ENCODE assay signal across 11 cellular contexts in genomic region chr3:143529018-143529478, GRCh38.
DNase-seq lines count a peak whose midpoint lies in the region; ATAC-seq, FAIRE-seq and TF ChIP-seq lines count a peak whose summit lies in the region.
"Had no signal": no experiment of that assay in that cellular context is flagged by ENCODE, and none has a peak within 500 bp of the region (broad histone marks: within the 10 kb centered on the region; RNA-seq: fewer than 3 reads in every experiment).

No MANE protein-coding gene starts in this region.

- H3F3A ChIP-seq in SU-DHL-6 (ENCODE audit: insufficient read depth), result no peaks in the 10 kb centered on the region

- no peaks in the 10 kb centered on the region for H4K20me1 ChIP-seq in SU-DHL-6 (ENCODE audit: low read depth, low read length)

- H3K9ac ChIP-seq in SU-DHL-6 (ENCODE audit: low read length), result no peak overlapping the region

- no peak overlapping the region for H3K4me3 ChIP-seq in SU-DHL-6 (ENCODE audit: insufficient read depth, low read length, poor library complexity, severe bottlenecking)
- no peak overlapping the region for H3K4me3 ChIP-seq in naive thymus-derived CD4-positive, alpha-beta T cell (ENCODE audit: low read length)
- no peak overlapping the region for H3K4me3 ChIP-seq in ascending aorta
- H3K4me3 ChIP-seq in CD4-positive, alpha-beta memory T cell (ENCODE audit: low read length in 2 of 2), result no peak overlapping the region

- peaks cover 6 to 21% (median 13%) of the 10 kb centered on the region in 7 donors for H3K4me1 Mint-ChIP-seq in naive thymus-derived CD4-positive, alpha-beta T cell
- no peaks in the 10 kb centered on the region for H3K4me1 Mint-ChIP-seq in CD4-positive, alpha-beta memory T cell

- H3K9me3 ChIP-seq in SU-DHL-6 (ENCODE audit: insufficient read depth, low read length) (no peaks in the 10 kb centered on the region), ascending aorta (no peaks in the 10 kb centered on the region)
- H3K9me3 ChIP-seq in naive thymus-derived CD4-positive, alpha-beta T cell (ENCODE audit: control insufficient read depth in 2 of 3, low read length in 3 of 3), result no peaks in the 10 kb centered on the region
- H3K9me3 ChIP-seq in CD4-positive, alpha-beta memory T cell (ENCODE audit: control insufficient read depth in 1 of 2, low read length in 2 of 2), result no peaks in the 10 kb centered on the region

- H3K27me3 Mint-ChIP-seq in naive thymus-derived CD4-positive, alpha-beta T cell, result no peaks in the 10 kb centered on the region
- no peaks in the 10 kb centered on the region for H3K27me3 Mint-ChIP-seq in CD4-positive, alpha-beta memory T cell

- H3K79me2 ChIP-seq in SU-DHL-6 (ENCODE audit: insufficient read depth, low read length), result no peaks in the 10 kb centered on the region

- DNase-seq in naive thymus-derived CD4-positive, alpha-beta T cell, result peak in 7 of 9 donors; percentile 4 to 64 (median 37)
- DNase-seq in ascending aorta (ENCODE audit: low spot score in 2 of 2) (no peak), RCC 7860 (ENCODE audit: low spot score) (no peak), C1 segment of cervical spinal cord (lab: John Stamatoyannopoulos, UW) (no peak)
- DNase-seq in CD4-positive, alpha-beta memory T cell, result no peak

- CTCF ChIA-PET in naive thymus-derived CD4-positive, alpha-beta T cell (lab: Charles Lee), result no interaction called here
- CTCF ChIA-PET in CD4-positive, alpha-beta memory T cell (lab: Charles Lee; ENCODE audit: partially characterized antibody), result no interaction called here

- intact Hi-C loops in naive thymus-derived CD4-positive, alpha-beta T cell (cut with micrococcal nuclease), result loop anchor here in 1 of 2 donors (10.0 kb wide), 1 partner anchor 404 kb away; no protein-coding TSS in a partner anchor
- intact Hi-C loops in ascending aorta (cut with DNase I), result no loop called here
- intact Hi-C loops in CD4-positive, alpha-beta memory T cell (cut with micrococcal nuclease), result no loop called here

- peak overlapping the region; percentile 5 for H3K4me2 ChIP-seq in SU-DHL-6 (ENCODE audit: low read depth, low read length, poor library complexity, severe bottlenecking)

- FAIRE-seq in RCC 7860 (lab: Jason Lieb, UNC), result no peak
- FAIRE-seq: H1, TTC549 had no signal

- peak overlapping the region in 8 of 9 donors; percentile 8 to 71 (median 52) for H3K27ac Mint-ChIP-seq in naive thymus-derived CD4-positive, alpha-beta T cell
- no peak overlapping the region for H3K27ac Mint-ChIP-seq in CD4-positive, alpha-beta memory T cell

- no peak for TF ChIP-seq CTCF in SU-DHL-6 (IDR thresholded peaks at IDR 0.05; ENCODE audit: insufficient read depth, low read length, poor library complexity, severe bottlenecking)
- TF ChIP-seq CTCF in ascending aorta (IDR thresholded peaks at IDR 0.05), result no peak

- ATAC-seq in GM18508 (IDR thresholded peaks at IDR 0.05; ENCODE audit: insufficient read depth, unreplicated experiment) (peak; percentile 78), GM21825 (IDR thresholded peaks at IDR 0.05; ENCODE audit: unreplicated experiment) (peak; percentile 82)
- ATAC-seq in naive thymus-derived CD4-positive, alpha-beta T cell, result peak; percentile 92

- H3K9me2 ChIP-seq in SU-DHL-6 (replicated peaks; ENCODE audit: insufficient read depth, low read length), result no peaks in the 10 kb centered on the region

- H3K9me3 Mint-ChIP-seq in naive thymus-derived CD4-positive, alpha-beta T cell, result peaks cover 0 to 9% (median 1%) of the 10 kb centered on the region in 11 donors
- H3K9me3 Mint-ChIP-seq in CD4-positive, alpha-beta memory T cell, result peaks cover 0 to 5% (median 2%) of the 10 kb centered on the region in 8 donors

- POLR2A ChIA-PET in naive thymus-derived CD4-positive, alpha-beta T cell (lab: Charles Lee), result no interaction called here
- POLR2A ChIA-PET in CD4-positive, alpha-beta memory T cell (lab: Charles Lee; ENCODE audit: partially characterized antibody), result no interaction called here

- H3K4me1 ChIP-seq in naive thymus-derived CD4-positive, alpha-beta T cell (ENCODE audit: control insufficient read depth in 2 of 2, insufficient read depth in 2 of 2, low read length in 2 of 2), result peaks cover 0 to 4% of the 10 kb centered on the region in 2 donors
- H3K4me1 ChIP-seq in ascending aorta, result no peaks in the 10 kb centered on the region
- no peaks in the 10 kb centered on the region for H3K4me1 ChIP-seq in CD4-positive, alpha-beta memory T cell (ENCODE audit: insufficient read depth, low read length)

- no peak overlapping the region for H2AFZ ChIP-seq in SU-DHL-6 (ENCODE audit: low read depth, low read length, severe bottlenecking)

- no peaks in the 10 kb centered on the region for H3K36me3 ChIP-seq in SU-DHL-6 (ENCODE audit: low read length)
- no peaks in the 10 kb centered on the region for H3K36me3 ChIP-seq in naive thymus-derived CD4-positive, alpha-beta T cell (ENCODE audit: control insufficient read depth in 2 of 3, insufficient read depth in 3 of 3, low read length in 3 of 3)
- no peaks in the 10 kb centered on the region for H3K36me3 ChIP-seq in ascending aorta
- H3K36me3 ChIP-seq in CD4-positive, alpha-beta memory T cell (ENCODE audit: insufficient read depth, low read length), result no peaks in the 10 kb centered on the region

- H3K27me3 ChIP-seq in SU-DHL-6 (ENCODE audit: low read length) (no peaks in the 10 kb centered on the region), ascending aorta (no peaks in the 10 kb centered on the region)
- no peaks in the 10 kb centered on the region for H3K27me3 ChIP-seq in naive thymus-derived CD4-positive, alpha-beta T cell (ENCODE audit: control insufficient read depth in 2 of 2, insufficient read depth in 2 of 2, low read length in 2 of 2)
- H3K27me3 ChIP-seq in CD4-positive, alpha-beta memory T cell (ENCODE audit: insufficient read depth, low read length), result no peaks in the 10 kb centered on the region

- peak overlapping the region in 7 of 10 donors; percentile 23 to 60 (median 45) for H3K4me3 Mint-ChIP-seq in naive thymus-derived CD4-positive, alpha-beta T cell
- H3K4me3 Mint-ChIP-seq in CD4-positive, alpha-beta memory T cell, result no peak overlapping the region

- H3K36me3 Mint-ChIP-seq in naive thymus-derived CD4-positive, alpha-beta T cell, result peaks cover 3 to 28% (median 16%) of the 10 kb centered on the region in 5 donors
- H3K36me3 Mint-ChIP-seq in CD4-positive, alpha-beta memory T cell, result peaks cover 20 to 57% of the 10 kb centered on the region in 2 donors

- H3K27ac ChIP-seq in SU-DHL-6 (ENCODE audit: low read depth, low read length), result no peak overlapping the region
- no peak overlapping the region for H3K27ac ChIP-seq in naive thymus-derived CD4-positive, alpha-beta T cell (ENCODE audit: low read depth, low read length)
- no peak overlapping the region for H3K27ac ChIP-seq in ascending aorta
- H3K27ac ChIP-seq in CD4-positive, alpha-beta memory T cell (ENCODE audit: low read depth, low read length), result no peak overlapping the region
- H3K27ac ChIP-seq: epithelial cell of prostate had no signal

Comparison
In these comparisons a context has a peak if more than half of its experiments do, and no peak if none do; other contexts are left out.
1. DNase-seq: peak in naive thymus-derived CD4-positive, alpha-beta T cell (7 of 9); none in ascending aorta (0 of 2), RCC 7860 (single experiment), CD4-positive, alpha-beta memory T cell (0 of 5) and C1 segment of cervical spinal cord (0 of 14).
2. H3K27ac Mint-ChIP-seq: peak in naive thymus-derived CD4-positive, alpha-beta T cell (8 of 9); none in CD4-positive, alpha-beta memory T cell (0 of 7).
3. H3K4me3 Mint-ChIP-seq: peak in naive thymus-derived CD4-positive, alpha-beta T cell (7 of 10); none in CD4-positive, alpha-beta memory T cell (0 of 8).
4. Peak in every context shown above with its lines, with median percentiles within 50 percentile points of each other: ATAC-seq.